8 cellular contexts compared by ENCODE assay signal in genomic region chr1:155256101-155256852, GRCh38. TPM values are rescaled to one million over a fixed set of nuclear protein-coding genes. Genes with fewer than 3 reads are reported as not detected.
DNase-seq lines count a peak whose midpoint lies in the region; ATAC-seq lines count a peak whose summit lies in the region.

No MANE protein-coding gene starts in this region.

- peak overlapping the region; percentile 89 to 94 for H3K9ac ChIP-seq in mucosa of rectum (ENCODE audit: low read depth in 1 of 2, low read length in 2 of 2)

- no peaks in the 10 kb centered on the region for H3K27me3 ChIP-seq in mucosa of rectum (ENCODE audit: control insufficient read depth in 2 of 2, insufficient read depth in 2 of 2, low read length in 2 of 2)

- H3K4me1 ChIP-seq in mucosa of rectum (ENCODE audit: control insufficient read depth in 2 of 2, insufficient read depth in 2 of 2, low read length in 2 of 2) (peaks cover 16 to 17% of the 10 kb centered on the region in 2 donors), urinary bladder (ENCODE audit: insufficient read depth) (no peaks in the 10 kb centered on the region)

- peak overlapping the region; percentile 80 for H3K4me3 Mint-ChIP-seq in activated naive CD4-positive, alpha-beta T cell treated with anti-CD3 and anti-CD28 coated beads, Interleukin-2, amount 50 U/mL, for 24 hours

- no peaks in the 10 kb centered on the region for H3K9me3 ChIP-seq in mucosa of rectum (ENCODE audit: control insufficient read depth in 2 of 2, low read length in 2 of 2)

- DNase-seq in activated naive CD4-positive, alpha-beta T cell (lab: John Stamatoyannopoulos, UW) = no peak
- DNase-seq in NCI-H82 treated with DMSO at 0.1 percent for 48 hours (lab: John Stamatoyannopoulos, UW; ENCODE audit: unreplicated experiment) = no peak
- no peak for DNase-seq in NCI-H2107 treated with DMSO at 0.1 percent for 48 hours (lab: John Stamatoyannopoulos, UW; ENCODE audit: unreplicated experiment)

- ATAC-seq in HG03460 (IDR thresholded peaks at IDR 0.05; ENCODE audit: unreplicated experiment) = no peak

- H3K4me3 ChIP-seq in mucosa of rectum (ENCODE audit: low read length in 2 of 2) = peak overlapping the region; percentile 83 to 87
- H3K4me3 ChIP-seq in urinary bladder (ENCODE audit: low read depth, low read length) = no peak overlapping the region

- peak overlapping the region; percentile 98 for H3K27ac ChIP-seq in cingulate gyrus (ENCODE audit: low read depth, low read length)
- peak overlapping the region; percentile 94 to 95 for H3K27ac ChIP-seq in mucosa of rectum (ENCODE audit: low read depth in 2 of 2, low read length in 2 of 2)
- H3K27ac ChIP-seq in urinary bladder (ENCODE audit: low read depth) = peak overlapping the region; percentile 87

- peaks cover 13% of the 10 kb centered on the region for H3K36me3 Mint-ChIP-seq in activated naive CD4-positive, alpha-beta T cell treated with anti-CD3 and anti-CD28 coated beads, Interleukin-2, amount 50 U/mL, for 24 hours

- 76% methylated on average over 19 of the region's 19 CpGs for WGBS in urinary bladder

- H3K27me3 Mint-ChIP-seq in activated naive CD4-positive, alpha-beta T cell treated with anti-CD3 and anti-CD28 coated beads, Interleukin-2, amount 50 U/mL, for 24 hours = no peaks in the 10 kb centered on the region

- H3K4me1 Mint-ChIP-seq in activated naive CD4-positive, alpha-beta T cell treated with anti-CD3 and anti-CD28 coated beads, Interleukin-2, amount 50 U/mL, for 24 hours = peaks cover 46% of the 10 kb centered on the region

- H3K27ac Mint-ChIP-seq in activated naive CD4-positive, alpha-beta T cell treated with anti-CD3 and anti-CD28 coated beads, Interleukin-2, amount 50 U/mL, for 24 hours = peak overlapping the region; percentile 23

- H3K36me3 ChIP-seq in mucosa of rectum (ENCODE audit: control insufficient read depth in 2 of 2, insufficient read depth in 2 of 2, low read length in 2 of 2) = peaks cover 4 to 18% of the 10 kb centered on the region in 2 donors
- peaks cover 2% of the 10 kb centered on the region for H3K36me3 ChIP-seq in urinary bladder (ENCODE audit: insufficient read depth)

- H3K9me3 Mint-ChIP-seq in activated naive CD4-positive, alpha-beta T cell treated with anti-CD3 and anti-CD28 coated beads, Interleukin-2, amount 50 U/mL, for 24 hours = no peaks in the 10 kb centered on the region

RNA-seq across cellular contexts. Expression of gene ENTREP3, which starts 1.0 kb away (rescaled TPM):
- total RNA-seq in urinary bladder = 2.6 TPM
- polyA plus RNA-seq in urinary bladder = 37.8 TPM

RNA-seq across cellular contexts. Expression of gene SCAMP3, which starts 5.9 kb away (rescaled TPM):
- total RNA-seq in urinary bladder = 13.1 TPM
- polyA plus RNA-seq in urinary bladder = 74.9 TPM

RNA-seq across cellular contexts. Expression of gene CLK2, which starts 17.0 kb away (rescaled TPM):
- 29.7 TPM for total RNA-seq in urinary bladder
- polyA plus RNA-seq in urinary bladder = 42.3 TPM

RNA-seq across cellular contexts. Expression of gene HCN3, which starts 21.0 kb away (rescaled TPM):
- 3.0 TPM for total RNA-seq in urinary bladder
- polyA plus RNA-seq in urinary bladder = 3.2 TPM

RNA-seq across cellular contexts. Expression of gene PKLR, which starts 45.0 kb away (rescaled TPM):
- total RNA-seq in urinary bladder = not detected
- polyA plus RNA-seq in urinary bladder = not detected
